In genomic region chr17:73648543-73648820, GRCh38 we compare ENCODE assay signal across 36 cellular contexts.
"Had no signal": no experiment of that assay in that cellular context is flagged by ENCODE, and none has a peak within 500 bp of the region (broad histone marks: within the 10 kb centered on the region; RNA-seq: fewer than 3 reads in every experiment).

No MANE protein-coding gene starts in this region.

- H3K36me3 ChIP-seq: adrenal gland, brain microvascular endothelial cell, breast epithelium, WERI-Rb-1 had no signal

- H3K4me3 ChIP-seq: adrenal gland, body of pancreas, breast epithelium had no signal

- H3K27ac Mint-ChIP-seq: activated CD4-positive, alpha-beta memory T cell treated with anti-CD3 and anti-CD28 coated beads for 36 hours; activated CD4-positive, alpha-beta T cell treated with anti-CD3 and anti-CD28 coated beads for 36 hours; activated CD8-positive, alpha-beta T cell treated with anti-CD3 and anti-CD28 coated beads for 36 hours; activated naive CD4-positive, alpha-beta T cell treated with anti-CD3 and anti-CD28 coated beads for 36 hours; activated naive CD4-positive, alpha-beta T cell treated with anti-CD3 and anti-CD28 coated beads, Interleukin-2, amount 50 U/mL, for 72 hours; activated naive CD8-positive, alpha-beta T cell treated with anti-CD3 and anti-CD28 coated beads for 36 hours; activated T-cell treated with anti-CD3 and anti-CD28 coated beads, Interleukin-2, amount 50 U/mL, for 72 hours; activated T-helper 1 cell treated with anti-CD3 and anti-CD28 coated beads, Interleukin-12 subunit alpha, Interleukin-12 subunit beta, Interleukin-2, Interleukin-4 antibody, amounts not matched to agents 30 ng/mL and 10 ng/mL and 1 ng/mL, durations not matched to agents 14 hours and 24 hours and 36 hours; activated T-helper 17 cell treated with anti-CD3 and anti-CD28 coated beads, Interleukin-2, amount 50 U/mL, for 72 hours; T-helper 1 cell treated with Interleukin-12 subunit alpha and Interleukin-12 subunit beta and Interleukin-4 antibody, amounts not matched to agents 30 μg/mL and 1 μg/mL, for 36 hours; T-helper 2 cell treated with Interferon-gamma antibody and Interleukin-4, amounts not matched to agents 5 μg/mL and 100 μg/mL, for 36 hours; WTC11 had no signal

- H3K9me3 ChIP-seq: adrenal gland, body of pancreas, breast epithelium had no signal

- ATAC-seq: activated CD4-positive, alpha-beta T cell treated with anti-CD3 and anti-CD28 coated beads for 36 hours; activated CD4-positive, CD25-positive, alpha-beta regulatory T cell treated with anti-CD3 and anti-CD28 coated beads, Interleukin-2, amount 50 U/mL, for 24 hours; activated CD8-positive, alpha-beta T cell treated with anti-CD3 and anti-CD28 coated beads for 36 hours; activated naive CD4-positive, alpha-beta T cell treated with anti-CD3 and anti-CD28 coated beads, Interleukin-2, amount 50 U/mL, for 72 hours; activated T-cell treated with anti-CD3 and anti-CD28 coated beads, Interleukin-2, amount 50 U/mL, for 4 hours; activated T-cell treated with anti-CD3 and anti-CD28 coated beads, Interleukin-2, amount 50 U/mL, for 72 hours; activated T-helper 17 cell treated with anti-CD3 and anti-CD28 coated beads, Interleukin-2, amount 50 U/mL, for 72 hours; body of pancreas; WTC11 had no signal

- H3K27ac ChIP-seq: adrenal gland, body of pancreas, brain microvascular endothelial cell, breast epithelium, WERI-Rb-1 had no signal

- H3K4me1 Mint-ChIP-seq: activated CD4-positive, alpha-beta T cell treated with anti-CD3 and anti-CD28 coated beads for 36 hours; activated T-helper 17 cell treated with anti-CD3 and anti-CD28 coated beads, Interleukin-2, amount 50 U/mL, for 72 hours had no signal

- H3K36me3 Mint-ChIP-seq: activated CD4-positive, alpha-beta memory T cell treated with anti-CD3 and anti-CD28 coated beads for 36 hours; WTC11 had no signal

- DNase-seq: activated CD4-positive, alpha-beta memory T cell treated with anti-CD3 and anti-CD28 coated beads for 36 hours; activated CD4-positive, alpha-beta T cell treated with anti-CD3 and anti-CD28 coated beads for 36 hours; activated CD4-positive, alpha-beta T cell treated with anti-CD3 and anti-CD28 coated beads for 48 hours; activated CD4-positive, alpha-beta T cell treated with anti-CD3 and anti-CD28 coated beads, Interleukin-2, amount 50 U/mL, for 1 hour; activated CD4-positive, alpha-beta T cell treated with anti-CD3 and anti-CD28 coated beads, Interleukin-2, amount 50 U/mL, for 4 hours; activated CD4-positive, CD25-positive, alpha-beta regulatory T cell; activated CD8-positive, alpha-beta memory T cell treated with anti-CD3 and anti-CD28 coated beads, Interleukin-2, amount 50 U/mL, for 4 hours; activated CD8-positive, alpha-beta T cell treated with anti-CD3 and anti-CD28 coated beads for 36 hours; activated effector memory CD4-positive, alpha-beta T cell treated with anti-CD3 and anti-CD28 coated beads, Interleukin-2, amount 50 U/mL, for 16 hours; activated gamma-delta T cell treated with Interleukin-2 at 50 U/mL for 16 hours; activated naive CD4-positive, alpha-beta T cell; activated naive CD4-positive, alpha-beta T cell treated with anti-CD3 and anti-CD28 coated beads for 36 hours; activated naive CD4-positive, alpha-beta T cell treated with anti-CD3 and anti-CD28 coated beads, Interleukin-2, amount 50 U/mL, for 16 hours; activated naive CD8-positive, alpha-beta T cell treated with anti-CD3 and anti-CD28 coated beads for 36 hours; activated T-cell treated with anti-CD3 and anti-CD28 coated beads for 4 hours; activated T-cell treated with anti-CD3 and anti-CD28 coated beads, Interleukin-2, amount 50 U/mL, for 1 hour; activated T-cell treated with anti-CD3 and anti-CD28 coated beads, Interleukin-2, amount 50 U/mL, for 4 hours; activated T-cell treated with anti-CD3 and anti-CD28 coated beads, Interleukin-2, amount 50 U/mL, for 72 hours; adrenal gland; amniotic stem cell; body of pancreas; brain microvascular endothelial cell; central memory CD4-positive, alpha-beta T cell; SW 1271; T-helper 1 cell; T-helper 2 cell; T-helper 9 cell; WERI-Rb-1 had no signal

- H3K4me3 Mint-ChIP-seq: activated CD4-positive, alpha-beta memory T cell treated with anti-CD3 and anti-CD28 coated beads for 36 hours; activated CD4-positive, alpha-beta T cell treated with anti-CD3 and anti-CD28 coated beads for 36 hours; activated CD8-positive, alpha-beta T cell treated with anti-CD3 and anti-CD28 coated beads for 36 hours; activated naive CD4-positive, alpha-beta T cell treated with anti-CD3 and anti-CD28 coated beads for 36 hours; activated naive CD8-positive, alpha-beta T cell treated with anti-CD3 and anti-CD28 coated beads for 36 hours; activated T-cell treated with anti-CD3 and anti-CD28 coated beads, Interleukin-2, amount 50 U/mL, for 4 hours; activated T-cell treated with anti-CD3 and anti-CD28 coated beads, Interleukin-2, amount 50 U/mL, for 72 hours; activated T-helper 1 cell treated with anti-CD3 and anti-CD28 coated beads, Interleukin-12 subunit alpha, Interleukin-12 subunit beta, Interleukin-2, Interleukin-4 antibody, amounts not matched to agents 30 ng/mL and 10 ng/mL and 1 ng/mL, durations not matched to agents 14 hours and 24 hours and 36 hours; activated T-helper 17 cell treated with anti-CD3 and anti-CD28 coated beads, Interleukin-2, amount 50 U/mL, for 72 hours; T-helper 1 cell treated with Interleukin-12 subunit alpha and Interleukin-12 subunit beta and Interleukin-4 antibody, amounts not matched to agents 30 μg/mL and 1 μg/mL, for 36 hours; T-helper 2 cell treated with Interferon-gamma antibody and Interleukin-4, amounts not matched to agents 5 μg/mL and 100 μg/mL, for 36 hours; WTC11 had no signal
